Comparison of ENCODE assay signal across 1 cellular context in the genomic region with DNA sequence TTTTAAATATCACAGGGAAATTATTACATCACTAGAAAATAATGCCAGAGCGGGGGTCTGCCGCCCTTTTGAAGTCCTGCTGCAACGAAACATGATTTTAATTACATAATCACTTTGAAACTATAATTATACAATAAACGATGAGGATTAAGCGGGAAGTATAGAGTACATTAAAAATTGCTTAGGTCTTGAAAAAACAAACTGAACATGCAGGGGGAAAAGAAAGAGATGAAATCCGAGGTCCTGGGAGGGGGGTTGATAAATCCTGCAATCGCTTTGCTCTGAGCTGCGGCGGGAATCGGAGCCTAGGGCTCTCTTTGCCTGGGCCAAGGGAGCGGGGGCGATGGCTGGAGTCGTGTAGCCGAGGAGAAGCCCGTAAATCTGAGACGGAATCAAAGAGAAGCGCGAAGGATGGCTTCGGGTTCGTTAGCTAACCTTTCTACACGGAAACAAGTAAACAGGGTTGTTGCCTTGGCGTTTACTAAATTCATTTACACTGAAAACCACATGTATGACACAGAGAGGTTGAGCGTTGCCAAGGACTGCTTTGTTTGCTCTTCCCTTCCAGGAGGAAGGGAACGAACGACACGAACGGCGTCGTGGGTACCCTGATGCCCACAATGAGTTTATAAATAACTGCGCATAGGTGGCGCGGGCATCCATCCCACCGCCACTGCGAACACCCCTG.
TF ChIP-seq lines count a peak whose summit lies in the region.

No MANE protein-coding gene starts in this region.

TF ChIP-seq in endothelial cell of umbilical vein, 7 proteins besides CTCF, POLR2A, EP300 and RAD21:
- TF ChIP-seq MYC (IDR thresholded peaks at IDR 0.05; ENCODE audit: low read depth, low read length) (no peak), JUN (IDR thresholded peaks at IDR 0.05; ENCODE audit: borderline replicate concordance, insufficient read depth, insufficient read length, low read depth) (no peak), FOS (IDR thresholded peaks at IDR 0.05; ENCODE audit: borderline replicate concordance, insufficient read depth, low read length) (no peak), EZH2 (IDR thresholded peaks at IDR 0.05; ENCODE audit: borderline replicate concordance, low read depth, low read length, severe bottlenecking) (no peak), POLR2AphosphoS5 (IDR thresholded peaks at IDR 0.05; ENCODE audit: insufficient read depth, low read depth, low read length) (no peak), GATA2 (IDR thresholded peaks at IDR 0.05; ENCODE audit: insufficient read depth, insufficient read length, low read depth, low read length) (no peak)
- TF ChIP-seq, protein P1, sequence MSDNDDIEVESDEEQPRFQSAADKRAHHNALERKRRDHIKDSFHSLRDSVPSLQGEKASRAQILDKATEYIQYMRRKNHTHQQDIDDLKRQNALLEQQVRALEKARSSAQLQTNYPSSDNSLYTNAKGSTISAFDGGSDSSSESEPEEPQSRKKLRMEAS (IDR thresholded peaks at IDR 0.05; ENCODE audit: insufficient read depth, insufficient read length): no peak
